12 cellular contexts compared by ENCODE assay signal in genomic region chr1:21814981-21815583, GRCh38. TPM values are rescaled to one million over a fixed set of nuclear protein-coding genes. Genes with fewer than 3 reads are reported as not detected.
DNase-seq lines count a peak whose midpoint lies in the region; ATAC-seq and TF ChIP-seq lines count a peak whose summit lies in the region.
"Had no signal": no experiment of that assay in that cellular context is flagged by ENCODE, and none has a peak within 500 bp of the region (broad histone marks: within the 10 kb centered on the region; RNA-seq: fewer than 3 reads in every experiment).

No MANE protein-coding gene starts in this region.

- no peaks in the 10 kb centered on the region for H3K9me3 Mint-ChIP-seq in CD8-positive, alpha-beta T cell
- H3K9me3 Mint-ChIP-seq in GM23338 (no peaks in the 10 kb centered on the region; the same call in 2 of the 3 replicates), brain (peaks cover 0 to 6% (median 0%) of the 10 kb centered on the region in 5 experiments), natural killer cell (no peaks in the 10 kb centered on the region)

- intact Hi-C loops in CD8-positive, alpha-beta T cell (cut with DNase I, micrococcal nuclease): loop anchor here in 1 of 2 experiments (10.0 kb wide), 1 partner anchor 150 kb away; no protein-coding TSS in a partner anchor
- intact Hi-C loops in natural killer cell (cut with micrococcal nuclease): no loop called here
- intact Hi-C loops in mammary epithelial cell (cut with micrococcal nuclease): no loop called here

- H3K9me2 ChIP-seq in GM23338 (ENCODE audit: insufficient read depth): no peaks in the 10 kb centered on the region

- in situ Hi-C loops in mammary epithelial cell (cut with MboI; ENCODE audit: low sequenced_read_pairs in 2 of 2): no loop called here

- H3K4me2 ChIP-seq in GM23338: peak overlapping the region; percentile 68; the same call in 1 of the 2 replicates
- no peak overlapping the region for H3K4me2 ChIP-seq in mammary epithelial cell (ENCODE audit: insufficient read depth, low read depth, low read length)

- H3K36me3 ChIP-seq in CD8-positive, alpha-beta T cell (ENCODE audit: insufficient read depth, low read length): no peaks in the 10 kb centered on the region
- H3K36me3 ChIP-seq in GM23338 (ENCODE audit: insufficient read depth) (no peaks in the 10 kb centered on the region), mammary epithelial cell (ENCODE audit: insufficient read depth, low read length) (no peaks in the 10 kb centered on the region)
- H3K36me3 ChIP-seq: neutrophil had no signal

- no TSS peak for BruUV-seq in mammary epithelial cell (replicated peaks; lab: Mats Ljungman, UMichigan)

- dilution Hi-C loops in mammary epithelial cell (cut with HindIII; ENCODE audit: low sequenced_read_pairs): no loop called here

- WGBS in mammary epithelial cell (ENCODE audit: low coverage, missing lambda C conversion rate): 96% methylated on average over 10 of the region's 15 CpGs

- H3K4me1 Mint-ChIP-seq in CD8-positive, alpha-beta T cell (ENCODE audit: low read depth): peaks cover 8% of the 10 kb centered on the region
- H3K4me1 Mint-ChIP-seq in GM23338: peaks cover 17% of the 10 kb centered on the region
- H3K4me1 Mint-ChIP-seq in brain: no peaks in the 10 kb centered on the region
- peaks cover 0 to 24% of the 10 kb centered on the region in 2 donors for H3K4me1 Mint-ChIP-seq in natural killer cell

- H3F3A ChIP-seq in GM23338 (replicated peaks; ENCODE audit: low read depth): peaks cover 16% of the 10 kb centered on the region; the same call in 1 of the 2 replicates

- no peak overlapping the region for H3K9ac ChIP-seq in mammary epithelial cell (ENCODE audit: insufficient read depth, low read length)

- ATAC-seq in CD8-positive, alpha-beta T cell: no peak
- ATAC-seq in GM23338 (no peak), natural killer cell (peak; percentile 51 to 56 (median 52)), HG02870 (IDR thresholded peaks at IDR 0.05; ENCODE audit: unreplicated experiment) (no peak), HG02884 (IDR thresholded peaks at IDR 0.05; ENCODE audit: unreplicated experiment) (no peak)

- H4K20me1 ChIP-seq in GM23338 (replicated peaks; ENCODE audit: insufficient read depth): no peaks in the 10 kb centered on the region
- H4K20me1 ChIP-seq in mammary epithelial cell (ENCODE audit: insufficient read depth, low read length): no peaks in the 10 kb centered on the region

- H3K4me3 Mint-ChIP-seq in CD8-positive, alpha-beta T cell: peak overlapping the region; percentile 53
- peak overlapping the region; percentile 53 for H3K4me3 Mint-ChIP-seq in GM23338
- peak overlapping the region in 3 of 5 experiments; percentile 24 to 66 (median 30) for H3K4me3 Mint-ChIP-seq in brain
- H3K4me3 Mint-ChIP-seq in natural killer cell: peak overlapping the region; percentile 63

- H3K27me3 Mint-ChIP-seq in CD8-positive, alpha-beta T cell (ENCODE audit: low read depth): peaks cover 18% of the 10 kb centered on the region
- H3K27me3 Mint-ChIP-seq in GM23338 (ENCODE audit: insufficient read depth, low read depth, poor library complexity) (peaks cover 4% of the 10 kb centered on the region), brain (peaks cover 24% of the 10 kb centered on the region), natural killer cell (ENCODE audit: low read depth in 2 of 2) (peaks cover 0 to 3% of the 10 kb centered on the region in 2 donors)

- H3K4me3 ChIP-seq in CD8-positive, alpha-beta T cell (ENCODE audit: low read depth, low read length): no peak overlapping the region
- H3K4me3 ChIP-seq in GM23338 (peak overlapping the region; percentile 61; the same call in 1 of the 2 replicates), mammary epithelial cell (replicated peaks in 1 of 3; ENCODE audit: insufficient read depth in 1 of 3, low read depth in 2 of 3, low read length in 3 of 3) (no peak overlapping the region)

- no peak for DNase-seq in CD8-positive, alpha-beta T cell
- DNase-seq in GM23338 (ENCODE audit: low spot score): no peak
- DNase-seq in natural killer cell: no peak
- no peak for DNase-seq in SW480 (ENCODE audit: low spot score)
- DNase-seq in mammary epithelial cell: no peak
- DNase-seq: activated CD4-positive, alpha-beta T cell treated with anti-CD3 and anti-CD28 coated beads for 1 hour; DMS 273 treated with DMSO at 0.1 percent for 48 hours; NCI-H2227 treated with DMSO at 0.1 percent for 48 hours had no signal

- no peaks in the 10 kb centered on the region for H3K27me3 ChIP-seq in CD8-positive, alpha-beta T cell (ENCODE audit: insufficient read depth, low read length)
- H3K27me3 ChIP-seq in GM23338 (ENCODE audit: insufficient read depth) (peaks cover 5% of the 10 kb centered on the region; the same call in 1 of the 2 replicates), mammary epithelial cell (ENCODE audit: insufficient read depth, low read length) (no peaks in the 10 kb centered on the region)

- no peaks in the 10 kb centered on the region for H3K36me3 Mint-ChIP-seq in CD8-positive, alpha-beta T cell
- H3K36me3 Mint-ChIP-seq in GM23338 (ENCODE audit: low read depth): no peaks in the 10 kb centered on the region
- no peaks in the 10 kb centered on the region for H3K36me3 Mint-ChIP-seq in brain
- no peaks in the 10 kb centered on the region for H3K36me3 Mint-ChIP-seq in natural killer cell

- H3K27ac Mint-ChIP-seq in CD8-positive, alpha-beta T cell: no peak overlapping the region
- no peak overlapping the region for H3K27ac Mint-ChIP-seq in GM23338
- H3K27ac Mint-ChIP-seq in brain: peak overlapping the region in 1 of 5 experiments; percentile 10
- peak overlapping the region in 1 of 2 donors; percentile 73 for H3K27ac Mint-ChIP-seq in natural killer cell

- H3K79me2 ChIP-seq in GM23338 (replicated peaks; ENCODE audit: insufficient read depth) (no peaks in the 10 kb centered on the region), mammary epithelial cell (ENCODE audit: insufficient read depth, low read length) (no peaks in the 10 kb centered on the region)

- no peaks in the 10 kb centered on the region for H3K9me3 ChIP-seq in CD8-positive, alpha-beta T cell (ENCODE audit: low read length)
- no peaks in the 10 kb centered on the region for H3K9me3 ChIP-seq in mammary epithelial cell (replicated peaks; ENCODE audit: insufficient read depth, low read length)
- H3K9me3 ChIP-seq: neutrophil had no signal

- POLR2A ChIA-PET in CD8-positive, alpha-beta T cell (lab: Charles Lee): no interaction called here

- CTCF ChIA-PET in CD8-positive, alpha-beta T cell (lab: Charles Lee): no interaction called here
- CTCF ChIA-PET in mammary epithelial cell (lab: Charles Lee; ENCODE audit: low non-redundant PET): no interaction called here

- H2AFZ ChIP-seq in GM23338: peak overlapping the region; percentile 85; the same call in 1 of the 2 replicates
- H2AFZ ChIP-seq in mammary epithelial cell (ENCODE audit: low read depth, low read length): no peak overlapping the region

- TF ChIP-seq CTCF in CD8-positive, alpha-beta T cell (IDR thresholded peaks at IDR 0.05): no peak
- no peak for TF ChIP-seq CTCF in GM23338 (conservative IDR thresholded peaks at IDR 0.05; ENCODE audit: low read depth in 2 of 2)
- no peak for TF ChIP-seq CTCF in brain (conservative IDR thresholded peaks at IDR 0.05)
- TF ChIP-seq CTCF in natural killer cell (IDR thresholded peaks at IDR 0.05): no peak
- TF ChIP-seq CTCF in mammary epithelial cell (conservative IDR thresholded peaks at IDR 0.05 in 1 of 2, IDR thresholded peaks at IDR 0.05 in 1 of 2; ENCODE audit: extremely low read depth in 1 of 2, insufficient read depth in 1 of 2, low read depth in 1 of 2, low read length in 2 of 2): no peak

- H3K4me1 ChIP-seq in CD8-positive, alpha-beta T cell (ENCODE audit: insufficient read depth, low read length): no peaks in the 10 kb centered on the region
- H3K4me1 ChIP-seq in GM23338 (ENCODE audit: insufficient read depth) (peaks cover 3% of the 10 kb centered on the region; the same call in 1 of the 2 replicates), mammary epithelial cell (ENCODE audit: insufficient read depth, low read length) (peaks cover 2% of the 10 kb centered on the region)

- H3K27ac ChIP-seq in CD8-positive, alpha-beta T cell (ENCODE audit: low read depth, low read length): no peak overlapping the region
- H3K27ac ChIP-seq in GM23338 (ENCODE audit: low read depth) (no peak overlapping the region), mammary epithelial cell (ENCODE audit: insufficient read depth, low read depth, low read length) (no peak overlapping the region)

TF ChIP-seq in GM23338, 12 proteins besides CTCF, POLR2A, EP300 and RAD21:
- TF ChIP-seq EZH2phosphoT487 (IDR thresholded peaks at IDR 0.05; ENCODE audit: unreplicated experiment): no peak
- TF ChIP-seq NANOG (IDR thresholded peaks at IDR 0.05; ENCODE audit: borderline replicate concordance): no peak
- no peak for TF ChIP-seq JUNB (IDR thresholded peaks at IDR 0.05; ENCODE audit: unreplicated experiment)

RNA-seq across cellular contexts. Expression of gene LDLRAD2, which starts 3.0 kb away (rescaled TPM):
- total RNA-seq in CD8-positive, alpha-beta T cell: not detected
- 0.31 and 1.6 TPM in 2 replicates for total RNA-seq in GM23338 (2014; rRNA removed; shearing (Covaris generic))
- polyA plus RNA-seq in GM23338 (2016; fragmentation: Nextera tagmentation; extraction: Ambion mirVana): 5.8 and 11.3 TPM in 2 replicates
- not detected for polyA plus RNA-seq in brain (ENCODE audit: insufficient read depth, low read depth, low replicate concordance)
- 1 to 10 TPM; 2.8 to 3.9 (median 3.6) TPM for total RNA-seq in natural killer cell
- not detected for total RNA-seq in mammary epithelial cell
- not detected for polyA plus RNA-seq in mammary epithelial cell
- not detected for polyA minus RNA-seq in mammary epithelial cell

RNA-seq across cellular contexts. Expression of gene USP48, which starts 32.1 kb away (rescaled TPM):
- 10 to 100 TPM; 58.7 to 68.3 TPM for total RNA-seq in CD8-positive, alpha-beta T cell
- total RNA-seq in GM23338 (2014; rRNA removed; shearing (Covaris generic)): 85.9 and 114 TPM in 2 replicates
- polyA plus RNA-seq in GM23338 (2016; fragmentation: Nextera tagmentation; extraction: Ambion mirVana) (144 and 151 TPM in 2 replicates), brain (ENCODE audit: insufficient read depth, low read depth, low replicate concordance) (26.9 TPM), mammary epithelial cell (14.0 TPM)
- total RNA-seq in natural killer cell (100 to 1,000 TPM in 1 of 3 donors, 10 to 100 TPM in 2; 71.4 to 127 (median 90.5) TPM), mammary epithelial cell (10 to 100 TPM; 33.3 to 53.5 TPM)
- polyA minus RNA-seq in mammary epithelial cell: 25.0 TPM

Comparison
In these comparisons a context has a peak if more than half of its experiments do, and no peak if none do; other contexts are left out.
1. ATAC-seq: peak in natural killer cell (3 of 3); none in CD8-positive, alpha-beta T cell (single experiment), GM23338 (single experiment), HG02870 (single experiment) and HG02884 (single experiment).
2. Peak in every context shown above with its lines, with median percentiles within 50 percentile points of each other: H3K4me3 Mint-ChIP-seq.